In genomic region chr13:102902789-102903347, GRCh38 we compare ENCODE assay signal across 1 cellular context.
TF ChIP-seq lines count a peak whose summit lies in the region.

No MANE protein-coding gene starts in this region.

TF ChIP-seq in H1, 55 proteins besides CTCF, POLR2A, EP300 and RAD21 (continued from another document):
- TF ChIP-seq CHD7 (IDR thresholded peaks at IDR 0.05; ENCODE audit: insufficient replicate concordance, low read length) (no peak), GTF2F1 (IDR thresholded peaks at IDR 0.05; ENCODE audit: borderline replicate concordance, low read depth, low read length) (no peak), ATF2 (IDR thresholded peaks at IDR 0.05; ENCODE audit: low read length) (no peak), CHD1 (IDR thresholded peaks at IDR 0.05; ENCODE audit: low read depth, low read length) (no peak), CREB1 (IDR thresholded peaks at IDR 0.05) (no peak), BACH1 (IDR thresholded peaks at IDR 0.05; ENCODE audit: low read length) (no peak), NRF1 (IDR thresholded peaks at IDR 0.05; ENCODE audit: low read depth, low read length) (no peak), SAP30 (IDR thresholded peaks at IDR 0.05; ENCODE audit: insufficient read depth, insufficient replicate concordance, low read length) (no peak), SIN3A (conservative IDR thresholded peaks at IDR 0.05 in 1 of 2, IDR thresholded peaks at IDR 0.05 in 1 of 2; ENCODE audit: low read depth in 1 of 2, low read length in 2 of 2) (no peak), BCL11A (IDR thresholded peaks at IDR 0.05; ENCODE audit: low read depth in 2 of 2, low read length in 2 of 2) (no peak), POLR2AphosphoS5 (IDR thresholded peaks at IDR 0.05; ENCODE audit: low read depth, low read length) (no peak)
